ENCODE assay signal across 14 cellular contexts in genomic region chr5:141479776-141480175, GRCh38. TPM values are rescaled to one million over a fixed set of nuclear protein-coding genes. Genes with fewer than 3 reads are reported as not detected.
A peak's percentile ranks its signal among the peaks of the same experiment; 100 is the strongest.
DNase-seq lines count a peak whose midpoint lies in the region; ATAC-seq and TF ChIP-seq lines count a peak whose summit lies in the region.
"Had no signal": no experiment of that assay in that cellular context is flagged by ENCODE, and none has a peak within 500 bp of the region (broad histone marks: within the 10 kb centered on the region; RNA-seq: fewer than 3 reads in every experiment).

No MANE protein-coding gene starts in this region.

- peaks cover 22% of the 10 kb centered on the region for H3K4me1 ChIP-seq in fibroblast of lung (ENCODE audit: control insufficient read depth, extremely low read depth, insufficient read depth, low read length)

- no peak overlapping the region for H3K9ac ChIP-seq in fibroblast of lung (ENCODE audit: insufficient read depth, low read length)

- peak overlapping the region; percentile 40 for H3K4me3 ChIP-seq in AG04449 (ENCODE audit: low read depth, low read length)
- peak overlapping the region in 2 of 4 experiments; percentile 88 to 95 for H3K4me3 ChIP-seq in fibroblast of lung (replicated peaks in 1 of 4; ENCODE audit: control extremely low read depth in 1 of 4, insufficient read depth in 1 of 4, low read depth in 3 of 4, low read length in 4 of 4)

- no peak overlapping the region for H2AFZ ChIP-seq in fibroblast of lung (ENCODE audit: low read length)

- peaks cover 37% of the 10 kb centered on the region for H3K79me2 ChIP-seq in fibroblast of lung (ENCODE audit: control insufficient read depth, insufficient read depth, low read length)

- POLR2A ChIA-PET in AG04449 (lab: Yijun Ruan, JAX): no interaction called here

- peaks cover 1% of the 10 kb centered on the region for H3K36me3 ChIP-seq in fibroblast of lung (ENCODE audit: control insufficient read depth, insufficient read depth, low read length)
- H3K36me3 ChIP-seq: gastrocnemius medialis had no signal

- peak overlapping the region; percentile 73 for H3K4me2 ChIP-seq in fibroblast of lung (ENCODE audit: extremely low read depth, insufficient read depth, low read length)

- no peak for TF ChIP-seq CTCF in AG04449 (IDR thresholded peaks at IDR 0.05; ENCODE audit: insufficient read depth, low read length, missing control alignments)
- no peak for TF ChIP-seq CTCF in fibroblast of lung (conservative IDR thresholded peaks at IDR 0.05 in 1 of 2, IDR thresholded peaks at IDR 0.05 in 1 of 2; ENCODE audit: low read depth in 1 of 2, low read length in 2 of 2)

- CTCF ChIA-PET in AG04449 (lab: Yijun Ruan, JAX): interaction anchor here (1.5 to 37.5 kb wide), 5 partner anchors 9 to 84 kb away, joined by 4 to 856 read pairs (median 9); partner anchors contain the start of gene PCDHGC5

- H3K27ac ChIP-seq in fibroblast of lung (ENCODE audit: insufficient read depth, low read length): no peak overlapping the region
- H3K27ac ChIP-seq: gastrocnemius medialis, vagina had no signal

- DNase-seq in AG04449 (ENCODE audit: low read depth, low spot score) (no peak), MV-4-11 (lab: John Stamatoyannopoulos, UW) (peak; percentile 86), fibroblast of lung (ENCODE audit: low read depth in 2 of 2) (peak in 1 of 2 donors; percentile 49), HK-2 (ENCODE audit: unreplicated experiment) (no peak), ureter (ENCODE audit: low spot score) (no peak)
- DNase-seq: activated CD4-positive, alpha-beta T cell treated with anti-CD3 and anti-CD28 coated beads, Interleukin-2, amount 10 ng/mL, durations not matched to agents 24 days and 14 days; gastrocnemius medialis; NCI-H1092 treated with DMSO at 0.1 percent for 48 hours had no signal

- ATAC-seq in GM21825 (IDR thresholded peaks at IDR 0.05; ENCODE audit: unreplicated experiment): no peak
- ATAC-seq: gastrocnemius medialis; Panc1; stimulated activated effector memory CD8-positive, alpha-beta T cell treated with anti-CD3 and anti-CD28 coated beads, Interleukin-12 subunit alpha, Interleukin-12 subunit beta, amount 100 ng/mL, for 72 hours had no signal

- H3K27me3 ChIP-seq in fibroblast of lung (ENCODE audit: control insufficient read depth, insufficient read depth, low read length): no peaks in the 10 kb centered on the region
- H3K27me3 ChIP-seq: gastrocnemius medialis, vagina had no signal

- no peaks in the 10 kb centered on the region for H3K9me3 ChIP-seq in fibroblast of lung (ENCODE audit: control insufficient read depth, insufficient read depth, low read depth, low read length)
- H3K9me3 ChIP-seq: gastrocnemius medialis, vagina had no signal

- peaks cover 3% of the 10 kb centered on the region for H4K20me1 ChIP-seq in fibroblast of lung (ENCODE audit: control insufficient read depth, extremely low read depth, insufficient read depth, low read length)

RNA-seq across cellular contexts. Expression of gene PCDHGC3, which starts 4.0 kb away (rescaled TPM):
- total RNA-seq in fibroblast of lung (59.0 and 63.4 TPM in 2 replicates), ureter (52.6 TPM)
- 106 and 109 TPM in 2 replicates for polyA plus RNA-seq in fibroblast of lung
- polyA plus RNA-seq in fibroblast of lung (2012): 155 and 185 TPM in 2 replicates
- 188 and 308 TPM in 2 replicates for polyA minus RNA-seq in fibroblast of lung (ENCODE audit: low replicate concordance)

RNA-seq across cellular contexts. Expression of gene PCDHGC4, which starts 5.1 kb away (rescaled TPM):
- 1.5 and 3.0 TPM in 2 replicates for total RNA-seq in fibroblast of lung
- polyA plus RNA-seq in fibroblast of lung: 0.48 and 0.76 TPM in 2 replicates
- 0.41 and 0.48 TPM in 2 replicates for polyA plus RNA-seq in fibroblast of lung (2012)
- 5.7 and 7.8 TPM in 2 replicates for polyA minus RNA-seq in fibroblast of lung (ENCODE audit: low replicate concordance)
- 3.6 TPM for total RNA-seq in ureter
- total RNA-seq: activated CD4-positive, alpha-beta T cell treated with anti-CD3 and anti-CD28 coated beads, Interleukin-2, amount 10 ng/mL, durations not matched to agents 24 days and 14 days; activated T-helper 1 cell treated with anti-CD3 and anti-CD28 coated beads, Interleukin-12 subunit alpha, Interleukin-12 subunit beta, Interleukin-2, Interleukin-4 antibody, amounts not matched to agents 30 ng/mL and 10 ng/mL and 1 ng/mL, durations not matched to agents 14 hours and 24 hours and 36 hours had no signal

RNA-seq across cellular contexts. Expression of gene PCDHGC5, which starts 9.1 kb away (rescaled TPM):
- 1.3 and 2.6 TPM in 2 replicates for total RNA-seq in fibroblast of lung
- 0.97 and 1.1 TPM in 2 replicates for polyA plus RNA-seq in fibroblast of lung
- 0.82 and 1.0 TPM in 2 replicates for polyA plus RNA-seq in fibroblast of lung (2012)
- polyA minus RNA-seq in fibroblast of lung (ENCODE audit: low replicate concordance): 5.9 and 6.7 TPM in 2 replicates
- total RNA-seq in ureter: 2.8 TPM
- total RNA-seq: activated CD4-positive, alpha-beta T cell treated with anti-CD3 and anti-CD28 coated beads, Interleukin-2, amount 10 ng/mL, durations not matched to agents 24 days and 14 days; activated T-helper 1 cell treated with anti-CD3 and anti-CD28 coated beads, Interleukin-12 subunit alpha, Interleukin-12 subunit beta, Interleukin-2, Interleukin-4 antibody, amounts not matched to agents 30 ng/mL and 10 ng/mL and 1 ng/mL, durations not matched to agents 14 hours and 24 hours and 36 hours; T-helper 2 cell treated with Interferon-gamma antibody and Interleukin-4, amounts not matched to agents 100 ng/mL and 5 ng/mL, for 36 hours had no signal

RNA-seq across cellular contexts. Expression of gene PCDHGA12, which starts 49.5 kb away (rescaled TPM):
- total RNA-seq in fibroblast of lung (9.2 and 13.7 TPM in 2 replicates), ureter (5.0 TPM)
- polyA plus RNA-seq in fibroblast of lung: 11.9 and 14.1 TPM in 2 replicates
- 18.6 and 21.1 TPM in 2 replicates for polyA plus RNA-seq in fibroblast of lung (2012)
- polyA minus RNA-seq in fibroblast of lung (ENCODE audit: low replicate concordance): 16.6 and 20.2 TPM in 2 replicates

RNA-seq across cellular contexts. Expression of gene PCDHGA11, which starts 58.9 kb away (rescaled TPM):
- 5.9 and 8.6 TPM in 2 replicates for total RNA-seq in fibroblast of lung
- polyA plus RNA-seq in fibroblast of lung: 4.7 and 10.8 TPM in 2 replicates
- 5.3 and 9.2 TPM in 2 replicates for polyA plus RNA-seq in fibroblast of lung (2012)
- polyA minus RNA-seq in fibroblast of lung (ENCODE audit: low replicate concordance): 11.5 and 21.3 TPM in 2 replicates
- 5.1 TPM for total RNA-seq in ureter
